8 cellular contexts compared by ENCODE assay signal in the genomic region with DNA sequence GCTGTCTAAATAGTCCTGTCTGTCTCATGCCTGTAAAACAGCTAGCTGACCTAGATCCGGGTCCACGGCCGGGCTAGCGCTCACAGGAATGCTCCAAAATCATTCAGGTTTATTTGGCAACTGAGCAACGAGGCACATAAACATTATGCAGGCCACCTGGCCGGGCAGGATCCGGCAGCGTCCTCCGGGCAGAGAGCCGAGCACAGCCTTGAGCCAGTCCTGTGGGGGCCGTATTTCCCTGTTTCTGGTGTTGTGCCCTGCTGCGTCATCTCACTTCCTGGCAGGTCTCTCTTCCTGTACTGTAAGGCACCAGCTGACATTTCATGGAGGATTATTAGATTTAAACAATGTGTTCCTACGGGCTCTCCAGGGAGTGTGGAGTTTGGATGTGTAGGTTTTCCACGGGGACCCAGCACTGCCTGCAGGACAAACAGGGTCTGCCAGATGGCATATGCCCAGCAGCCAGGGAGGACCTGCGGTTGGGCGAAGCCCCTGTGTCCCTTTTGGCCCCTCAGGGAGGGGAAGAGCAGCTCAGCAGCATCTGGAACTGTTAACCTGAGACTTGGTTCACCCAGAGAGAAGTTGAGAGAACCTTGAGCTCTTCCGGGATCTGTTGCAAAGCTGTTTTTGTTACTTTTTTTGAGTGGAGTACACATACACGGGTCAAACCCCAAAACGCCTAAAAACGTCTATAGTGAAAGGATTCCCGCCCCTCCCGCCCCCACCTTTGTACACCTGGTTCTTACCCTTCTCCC. TPM values are rescaled to one million over a fixed set of nuclear protein-coding genes. Genes with fewer than 3 reads are reported as not detected.
DNase-seq lines count a peak whose midpoint lies in the region; ATAC-seq, FAIRE-seq and TF ChIP-seq lines count a peak whose summit lies in the region.

No MANE protein-coding gene starts in this region.

- FAIRE-seq in endothelial cell of umbilical vein (lab: Jason Lieb, UNC) (peak; percentile 95), GM12891 (lab: Jason Lieb, UNC) (no peak)

- H3K9me1 ChIP-seq in endothelial cell of umbilical vein (replicated peaks; ENCODE audit: control insufficient read depth, extremely low read depth, insufficient read depth, low read length), result no peaks in the 10 kb centered on the region

- no peaks in the 10 kb centered on the region for H3K27me3 ChIP-seq in endothelial cell of umbilical vein (ENCODE audit: control insufficient read depth in 2 of 2, insufficient read depth in 2 of 2, low read length in 2 of 2)

- peak overlapping the region; percentile 93 for H2AFZ ChIP-seq in endothelial cell of umbilical vein (ENCODE audit: low read depth, low read length)

- H3K27ac ChIP-seq in endothelial cell of umbilical vein (ENCODE audit: insufficient read depth, low read depth, low read length), result peak overlapping the region; percentile 81

- no peaks in the 10 kb centered on the region for H3K36me3 ChIP-seq in endothelial cell of umbilical vein (ENCODE audit: control insufficient read depth in 2 of 2, extremely low read depth in 1 of 2, insufficient read depth in 2 of 2, low read length in 2 of 2)

- CTCF ChIA-PET in endothelial cell of umbilical vein (lab: Charles Lee), result interaction anchor here (1.2 to 5.1 kb wide), 5 partner anchors 9 to 104 kb away, joined by 3 to 53 read pairs (median 8); partner anchors contain the start of gene LRRK1

- peak overlapping the region in 1 of 3 experiments; percentile 15 for H3K4me3 ChIP-seq in endothelial cell of umbilical vein (replicated peaks in 1 of 3; ENCODE audit: insufficient read depth in 1 of 3, low read depth in 1 of 3, low read length in 3 of 3)

- no peak for ATAC-seq in HG03108 (IDR thresholded peaks at IDR 0.05; ENCODE audit: unreplicated experiment)
- ATAC-seq in HG02870 (IDR thresholded peaks at IDR 0.05; ENCODE audit: unreplicated experiment), result no peak
- no peak for ATAC-seq in HG02981 (IDR thresholded peaks at IDR 0.05; ENCODE audit: unreplicated experiment)

- peak overlapping the region; percentile 66 for H3K9ac ChIP-seq in endothelial cell of umbilical vein (replicated peaks; ENCODE audit: extremely low read depth, insufficient read depth, low read length)

- peak in 9 of 14 donors; percentile 11 to 98 (median 36) for DNase-seq in C1 segment of cervical spinal cord (lab: John Stamatoyannopoulos, UW)
- DNase-seq in NOMO-1 (lab: John Stamatoyannopoulos, UW; ENCODE audit: unreplicated experiment in 2 of 2), result peak; percentile 38 to 69
- DNase-seq in endothelial cell of umbilical vein (ENCODE audit: low read depth, low spot score), result peak; percentile 90
- peak; percentile 16 for DNase-seq in myocyte (ENCODE audit: low read depth)
- DNase-seq in GM12891 (ENCODE audit: insufficient read length, low spot score), result no peak

- BruUV-seq in endothelial cell of umbilical vein (replicated peaks; lab: Mats Ljungman, UMichigan), result no TSS peak

- H3K79me2 ChIP-seq in endothelial cell of umbilical vein (ENCODE audit: control insufficient read depth, insufficient read depth, low read length), result no peaks in the 10 kb centered on the region

- no peaks in the 10 kb centered on the region for H4K20me1 ChIP-seq in endothelial cell of umbilical vein (replicated peaks; ENCODE audit: control insufficient read depth, extremely low read depth, insufficient read depth, low read length)

- peak overlapping the region; percentile 63 for H3K4me2 ChIP-seq in endothelial cell of umbilical vein (ENCODE audit: insufficient read depth, low read length)

- H3K9me3 ChIP-seq in endothelial cell of umbilical vein (replicated peaks; ENCODE audit: control insufficient read depth, insufficient read depth, low read length), result no peaks in the 10 kb centered on the region

- dilution Hi-C loops in endothelial cell of umbilical vein (cut with MboI; ENCODE audit: extremely low pct_ligation_motif_present, low sequenced_read_pairs), result no loop called here

- H3K4me1 ChIP-seq in endothelial cell of umbilical vein (ENCODE audit: control insufficient read depth, extremely low read depth, insufficient read depth, low read length), result peaks cover 27% of the 10 kb centered on the region

- no peak for TF ChIP-seq POLR2A in endothelial cell of umbilical vein (IDR thresholded peaks at IDR 0.05; ENCODE audit: low read depth, low read length)
- TF ChIP-seq POLR2A in GM12891 (IDR thresholded peaks at IDR 0.05; ENCODE audit: low read depth, low read length), result no peak

- TF ChIP-seq CTCF in endothelial cell of umbilical vein (IDR thresholded peaks at IDR 0.05; ENCODE audit: extremely low read depth in 1 of 2, insufficient read depth in 1 of 2, low read depth in 1 of 2, low read length in 2 of 2), result no peak

- POLR2A ChIA-PET in endothelial cell of umbilical vein (lab: Charles Lee), result interaction anchor here (0.7 to 1.4 kb wide), 2 partner anchors 16 to 181 kb away, joined by 3 read pairs; no protein-coding TSS in a partner anchor

- intact Hi-C loops in endothelial cell of umbilical vein (cut with micrococcal nuclease), result loop anchor here (1.0 to 10.0 kb wide), 5 partner anchors 13 to 282 kb away; no protein-coding TSS in a partner anchor

TF ChIP-seq in endothelial cell of umbilical vein, 7 proteins besides CTCF, POLR2A, EP300 and RAD21:
- no peak for TF ChIP-seq MAX (IDR thresholded peaks at IDR 0.05; ENCODE audit: insufficient read depth, insufficient read length)
- no peak for TF ChIP-seq GATA2 (IDR thresholded peaks at IDR 0.05; ENCODE audit: insufficient read depth, insufficient read length, low read depth, low read length)
- peak; percentile 65 for TF ChIP-seq FOS (IDR thresholded peaks at IDR 0.05; ENCODE audit: borderline replicate concordance, insufficient read depth, low read length)
- peak; percentile 68 for TF ChIP-seq JUN (IDR thresholded peaks at IDR 0.05; ENCODE audit: borderline replicate concordance, insufficient read depth, insufficient read length, low read depth)
- peak; percentile 80 for TF ChIP-seq POLR2AphosphoS5 (IDR thresholded peaks at IDR 0.05; ENCODE audit: insufficient read depth, low read depth, low read length)
- no peak for TF ChIP-seq EZH2 (IDR thresholded peaks at IDR 0.05; ENCODE audit: borderline replicate concordance, low read depth, low read length, severe bottlenecking)
- no peak for TF ChIP-seq MYC (IDR thresholded peaks at IDR 0.05; ENCODE audit: low read depth, low read length)

TF ChIP-seq in GM12891, 5 proteins besides CTCF, POLR2A, EP300 and RAD21:
- no peak for TF ChIP-seq POU2F2 (IDR thresholded peaks at IDR 0.05; ENCODE audit: low read depth, low read length)
- no peak for TF ChIP-seq SPI1 (IDR thresholded peaks at IDR 0.05; ENCODE audit: low read depth, low read length)
- TF ChIP-seq TAF1 (IDR thresholded peaks at IDR 0.05; ENCODE audit: low read depth, low read length), result no peak
- TF ChIP-seq POLR2AphosphoS5 (IDR thresholded peaks at IDR 0.05; ENCODE audit: low read depth, low read length), result no peak
- no peak for TF ChIP-seq PAX5 (IDR thresholded peaks at IDR 0.05; ENCODE audit: insufficient read depth, low read length, severe bottlenecking)
TF ChIP-seq in GM12891: peak in this region for 0.

RNA-seq across cellular contexts. Expression of gene LRRK1, which starts 16.5 kb away (rescaled TPM):
- total RNA-seq in endothelial cell of umbilical vein (18.4 and 22.1 TPM in 2 replicates), myocyte (0.13 and 0.21 TPM in 2 replicates)
- polyA plus RNA-seq in endothelial cell of umbilical vein, result 11.0 and 12.9 TPM in 2 replicates
- polyA plus RNA-seq in endothelial cell of umbilical vein (2011; cell fraction: cytosol; rRNA removed), result 8.9 and 10.9 TPM in 2 replicates
- polyA plus RNA-seq in endothelial cell of umbilical vein (2011; cell fraction: nucleus; rRNA removed), result 46.2 and 47.0 TPM in 2 replicates
- 16.4 and 17.2 TPM in 2 replicates for polyA plus RNA-seq in endothelial cell of umbilical vein (2012)
- 19.0 and 21.4 TPM in 2 replicates for polyA minus RNA-seq in endothelial cell of umbilical vein
- 11.1 TPM for polyA minus RNA-seq in endothelial cell of umbilical vein (2011; cell fraction: cytosol; rRNA and poly(A)+ RNA removed)
- polyA minus RNA-seq in endothelial cell of umbilical vein (2011; cell fraction: nucleus; rRNA and poly(A)+ RNA removed), result 26.4 and 39.6 TPM in 2 replicates
- polyA plus RNA-seq in myocyte (2012), result 0.09 TPM
- polyA plus RNA-seq in GM12891 (2012; ENCODE audit: low read depth, missing spikeins), result 16.3 TPM

RNA-seq across cellular contexts. Expression of gene ALDH1A3, which starts 23.0 kb away (rescaled TPM):
- 5.8 TPM in 2 replicates for total RNA-seq in endothelial cell of umbilical vein
- polyA plus RNA-seq in endothelial cell of umbilical vein, result 2.1 and 2.8 TPM in 2 replicates
- 2.5 and 2.7 TPM in 2 replicates for polyA plus RNA-seq in endothelial cell of umbilical vein (2011; cell fraction: cytosol; rRNA removed)
- polyA plus RNA-seq in endothelial cell of umbilical vein (2011; cell fraction: nucleus; rRNA removed), result 3.3 and 3.9 TPM in 2 replicates
- polyA plus RNA-seq in endothelial cell of umbilical vein (2012), result 10.2 and 19.4 TPM in 2 replicates
- 2.0 and 2.9 TPM in 2 replicates for polyA minus RNA-seq in endothelial cell of umbilical vein
- 2.3 TPM for polyA minus RNA-seq in endothelial cell of umbilical vein (2011; cell fraction: cytosol; rRNA and poly(A)+ RNA removed)
- polyA minus RNA-seq in endothelial cell of umbilical vein (2011; cell fraction: nucleus; rRNA and poly(A)+ RNA removed), result 2.2 and 3.1 TPM in 2 replicates
- 0.05 TPM in 1 of 2 replicates, not detected in the other for total RNA-seq in myocyte
- 0.05 TPM for polyA plus RNA-seq in myocyte (2012)
- polyA plus RNA-seq in GM12891 (2012; ENCODE audit: low read depth, missing spikeins), result 0.03 TPM

Comparison
In these comparisons a context has a peak if more than half of its experiments do, and no peak if none do; other contexts are left out.
1. RNA of gene LRRK1, which starts 16.5 kb away (total RNA-seq): 18.4 to 22.1 TPM in endothelial cell of umbilical vein; 0.13 to 0.21 TPM in myocyte; every median in the first group is over 10 times any median in the second.